17 cellular contexts compared by ENCODE assay signal in genomic region chr19:13644648-13645047, GRCh38.
"Had no signal": no experiment of that assay in that cellular context is flagged by ENCODE, and none has a peak within 500 bp of the region (broad histone marks: within the 10 kb centered on the region; RNA-seq: fewer than 3 reads in every experiment).

No MANE protein-coding gene starts in this region.

- DNase-seq: activated CD4-positive, alpha-beta memory T cell treated with anti-CD3 and anti-CD28 coated beads for 36 hours; activated naive CD4-positive, alpha-beta T cell; activated naive CD8-positive, alpha-beta T cell treated with anti-CD3 and anti-CD28 coated beads, Interleukin-2, amount 10 ng/mL, durations not matched to agents 7 days and 5 days; activated T-cell treated with anti-CD3 and anti-CD28 coated beads, Interleukin-2, amount 50 U/mL, for 48 hours; aorta; cortex of kidney; effector CD4-positive, alpha-beta T cell; esophagus squamous epithelium; mucosa of descending colon; natural killer cell; T-helper 1 cell; T1000; tibial artery had no signal

- H3K4me3 ChIP-seq: esophagus squamous epithelium, hepatocyte, mucosa of descending colon, tibial artery had no signal

- H3K9me3 ChIP-seq: esophagus squamous epithelium, mucosa of descending colon, neutrophil, tibial artery had no signal

- H3K4me2 ChIP-seq: hepatocyte had no signal

- H3K27ac ChIP-seq: esophagus squamous epithelium, hepatocyte, neutrophil, tibial artery had no signal

- H3K27me3 ChIP-seq: esophagus squamous epithelium, hepatocyte, neutrophil had no signal

- H3K36me3 ChIP-seq: esophagus squamous epithelium, neutrophil, tibial artery had no signal

- H3K79me2 ChIP-seq: hepatocyte had no signal

- ATAC-seq: left lobe of liver; mucosa of descending colon; natural killer cell; stimulated activated memory B cell treated with anti-CD40 and anti-IgM and Interleukin-4, amounts not matched to agents 10 μg/mL and 1 μg/mL and 100 μg/mL, for 72 hours had no signal

- H3K4me1 ChIP-seq: esophagus squamous epithelium, tibial artery had no signal

- H2AFZ ChIP-seq: hepatocyte had no signal
